In the genomic region with DNA sequence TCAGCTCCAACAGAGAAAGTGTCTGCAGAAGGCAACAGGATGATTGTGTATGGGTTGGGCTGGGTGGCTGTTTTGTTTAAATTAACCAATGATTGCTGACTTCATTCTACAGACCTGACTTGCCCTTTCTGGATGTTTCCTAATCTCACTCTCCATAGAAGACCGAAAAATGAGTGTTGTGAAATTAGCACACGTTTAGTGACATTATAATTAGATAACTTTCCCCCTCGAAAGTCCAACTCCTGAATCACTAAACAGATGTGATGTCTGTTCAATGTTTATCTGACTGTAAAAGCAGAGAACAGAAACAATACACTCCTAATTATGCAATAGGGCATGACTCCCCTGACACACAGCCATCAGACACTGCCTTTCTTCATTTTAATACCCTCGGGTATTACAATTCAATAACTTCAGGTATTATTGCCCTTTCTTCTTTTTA, we compare ENCODE assay signal across 1 cellular context.
TF ChIP-seq lines count a peak whose summit lies in the region.

No MANE protein-coding gene starts in this region.

TF ChIP-seq in K562, 482 proteins besides CTCF, POLR2A, EP300 and RAD21 (continued from another document):
- TF ChIP-seq GTF2B (IDR thresholded peaks at IDR 0.05; ENCODE audit: extremely low read depth, insufficient read length) (no peak), ZNF324 (CRISPR knock-in tag; IDR thresholded peaks at IDR 0.05) (no peak), MECOM (CRISPR knock-in tag; IDR thresholded peaks at IDR 0.05) (no peak)
